In genomic region chr3:9342696-9343095, GRCh38 we compare ENCODE assay signal across 31 cellular contexts.
"Had no signal": no experiment of that assay in that cellular context is flagged by ENCODE, and none has a peak within 500 bp of the region (broad histone marks: within the 10 kb centered on the region; RNA-seq: fewer than 3 reads in every experiment).

No MANE protein-coding gene starts in this region.

- H3K4me3 ChIP-seq: esophagus muscularis mucosa, heart right ventricle, left lung, lower lobe of right lung, spleen, testis, upper lobe of left lung, vagina had no signal

- DNase-seq: activated CD4-positive, alpha-beta T cell treated with anti-CD3 and anti-CD28 coated beads for 48 hours; activated CD4-positive, alpha-beta T cell treated with anti-CD3 and anti-CD28 coated beads, Interleukin-2, amount 50 U/mL, for 48 hours; activated CD8-positive, alpha-beta memory T cell treated with anti-CD3 and anti-CD28 coated beads, Interleukin-2, amount 50 U/mL, for 48 hours; activated gamma-delta T cell; activated naive CD4-positive, alpha-beta T cell treated with anti-CD3 and anti-CD28 coated beads, Interleukin-2, amount 50 U/mL, for 16 hours; activated naive CD8-positive, alpha-beta T cell treated with anti-CD3 and anti-CD28 coated beads, Interleukin-2, amount 50 U/mL, for 24 hours; activated T-cell treated with anti-CD3 and anti-CD28 coated beads, Interleukin-2, amount 50 U/mL, for 24 hours; amygdala; central memory CD4-positive, alpha-beta T cell; dermis blood vessel endothelial cell; effector CD4-positive, alpha-beta T cell; foreskin melanocyte; heart right ventricle; kidney glomerular epithelial cell; left lung; lower lobe of right lung; mesendoderm; naive thymus-derived CD4-positive, alpha-beta T cell; occipital lobe; right cardiac atrium; spleen; stimulated activated naive CD8-positive, alpha-beta T cell treated with anti-CD3 and anti-CD28 coated beads, Interleukin-15, Interleukin-2, amounts not matched to agents 100 U/mL and 50 U/mL, for 24 hours; T-helper 9 cell; testis; upper lobe of left lung; WERI-Rb-1 had no signal

- H3K27me3 Mint-ChIP-seq: activated naive CD8-positive, alpha-beta T cell treated with anti-CD3 and anti-CD28 coated beads, Interleukin-2, amount 50 U/mL, for 24 hours; activated T-cell treated with anti-CD3 and anti-CD28 coated beads, Interleukin-2, amount 50 U/mL, for 24 hours; naive thymus-derived CD4-positive, alpha-beta T cell had no signal

- H3K36me3 Mint-ChIP-seq: naive thymus-derived CD4-positive, alpha-beta T cell had no signal

- H3K9me3 Mint-ChIP-seq: activated naive CD8-positive, alpha-beta T cell treated with anti-CD3 and anti-CD28 coated beads, Interleukin-2, amount 50 U/mL, for 24 hours; activated T-cell treated with anti-CD3 and anti-CD28 coated beads, Interleukin-2, amount 50 U/mL, for 24 hours; naive thymus-derived CD4-positive, alpha-beta T cell; neural crest cell had no signal

- H3K4me1 ChIP-seq: heart right ventricle, left lung, lower lobe of right lung, spleen, testis, upper lobe of left lung had no signal

- H3K27ac Mint-ChIP-seq: activated naive CD8-positive, alpha-beta T cell treated with anti-CD3 and anti-CD28 coated beads, Interleukin-2, amount 50 U/mL, for 24 hours; activated T-cell treated with anti-CD3 and anti-CD28 coated beads, Interleukin-2, amount 50 U/mL, for 24 hours; naive thymus-derived CD4-positive, alpha-beta T cell had no signal

- H3K4me3 Mint-ChIP-seq: activated naive CD8-positive, alpha-beta T cell treated with anti-CD3 and anti-CD28 coated beads, Interleukin-2, amount 50 U/mL, for 24 hours; activated T-cell treated with anti-CD3 and anti-CD28 coated beads, Interleukin-2, amount 50 U/mL, for 24 hours; neural crest cell had no signal

- H3K36me3 ChIP-seq: esophagus muscularis mucosa, heart right ventricle, left lung, lower lobe of right lung, spleen, upper lobe of left lung, vagina, WERI-Rb-1 had no signal

- ATAC-seq: activated CD4-positive, CD25-positive, alpha-beta regulatory T cell treated with anti-CD3 and anti-CD28 coated beads, Interleukin-2, amount 50 U/mL, for 24 hours; activated naive CD8-positive, alpha-beta T cell treated with anti-CD3 and anti-CD28 coated beads, Interleukin-2, amount 50 U/mL, for 24 hours; heart right ventricle; left lung; lower lobe of right lung; naive thymus-derived CD4-positive, alpha-beta T cell; right cardiac atrium; stimulated activated naive CD8-positive, alpha-beta T cell treated with anti-CD3 and anti-CD28 coated beads, Interleukin-15, Interleukin-2, amounts not matched to agents 100 U/mL and 50 U/mL, for 24 hours had no signal

- H3K9me3 ChIP-seq: esophagus muscularis mucosa, heart right ventricle, left lung, lower lobe of right lung, spleen, testis, upper lobe of left lung, vagina had no signal

- H3K27me3 ChIP-seq: esophagus muscularis mucosa, heart right ventricle, left lung, spleen, testis, upper lobe of left lung, vagina had no signal

- H3K79me2 ChIP-seq: parathyroid adenoma had no signal

- H3K27ac ChIP-seq: esophagus muscularis mucosa, heart right ventricle, left lung, lower lobe of right lung, parathyroid adenoma, spleen, testis, upper lobe of left lung, vagina, WERI-Rb-1 had no signal

- H2AFZ ChIP-seq: parathyroid adenoma had no signal

- H3K4me1 Mint-ChIP-seq: activated naive CD8-positive, alpha-beta T cell treated with anti-CD3 and anti-CD28 coated beads, Interleukin-2, amount 50 U/mL, for 24 hours; naive thymus-derived CD4-positive, alpha-beta T cell; neural crest cell had no signal
